ENCODE assay signal across 8 cellular contexts in genomic region chr2:71190959-71191943, GRCh38. TPM values are rescaled to one million over a fixed set of nuclear protein-coding genes. Genes with fewer than 3 reads are reported as not detected.
DNase-seq lines count a peak whose midpoint lies in the region; ATAC-seq and TF ChIP-seq lines count a peak whose summit lies in the region.

No MANE protein-coding gene starts in this region.

- no peaks in the 10 kb centered on the region; the same call in 1 of the 2 replicates for H4K20me1 ChIP-seq in GM23338 (replicated peaks; ENCODE audit: insufficient read depth)

- no peaks in the 10 kb centered on the region for H3K27me3 ChIP-seq in GM23338 (ENCODE audit: insufficient read depth)
- no peaks in the 10 kb centered on the region for H3K27me3 ChIP-seq in cardiac muscle cell

- TF ChIP-seq CTCF in GM23338 (conservative IDR thresholded peaks at IDR 0.05; ENCODE audit: low read depth in 2 of 2) (peak; percentile 33 to 57), cardiac muscle cell (IDR thresholded peaks at IDR 0.05; ENCODE audit: low read depth, low read length) (peak; percentile 51)

- in situ Hi-C loops in ACHN (cut with HindIII; ENCODE audit: low pct_ligation_motif_present, low pct_unique_long_range_greater_than_20kb, low sequenced_read_pairs) (no loop called here), SK-MEL-5 (cut with HindIII; ENCODE audit: low pct_unique_long_range_greater_than_20kb, low sequenced_read_pairs) (no loop called here)

- H3K4me1 ChIP-seq in GM23338 (ENCODE audit: insufficient read depth) (peaks cover 23% of the 10 kb centered on the region), cardiac muscle cell (ENCODE audit: low read depth) (no peaks in the 10 kb centered on the region)

- H3K4me3 Mint-ChIP-seq in GM23338 = no peak overlapping the region
- no peak overlapping the region for H3K4me3 Mint-ChIP-seq in activated T-cell treated with anti-CD3 and anti-CD28 coated beads, Interleukin-2, amount 50 U/mL, for 24 hours
- no peak overlapping the region for H3K4me3 Mint-ChIP-seq in natural killer cell treated with Interleukin-12 subunit alpha and Interleukin-12 subunit beta and Interleukin-15 and Interleukin-18, amount 100 ng/mL, for 72 hours

- H3K9me3 Mint-ChIP-seq in GM23338 = no peaks in the 10 kb centered on the region
- H3K9me3 Mint-ChIP-seq in activated T-cell treated with anti-CD3 and anti-CD28 coated beads, Interleukin-2, amount 50 U/mL, for 24 hours = peaks cover 4% of the 10 kb centered on the region
- H3K9me3 Mint-ChIP-seq in natural killer cell treated with Interleukin-12 subunit alpha and Interleukin-12 subunit beta and Interleukin-15 and Interleukin-18, amount 100 ng/mL, for 72 hours = peaks cover 4% of the 10 kb centered on the region

- no peaks in the 10 kb centered on the region for H3K9me2 ChIP-seq in GM23338 (ENCODE audit: insufficient read depth)

- intact Hi-C loops in left colon (cut with DNase I, micrococcal nuclease) = no loop called here

- peaks cover 5% of the 10 kb centered on the region for H3K27me3 Mint-ChIP-seq in GM23338 (ENCODE audit: insufficient read depth, low read depth, poor library complexity)
- no peaks in the 10 kb centered on the region for H3K27me3 Mint-ChIP-seq in activated T-cell treated with anti-CD3 and anti-CD28 coated beads, Interleukin-2, amount 50 U/mL, for 24 hours
- H3K27me3 Mint-ChIP-seq in natural killer cell treated with Interleukin-12 subunit alpha and Interleukin-12 subunit beta and Interleukin-15 and Interleukin-18, amount 100 ng/mL, for 72 hours = peaks cover 0 to 5% of the 10 kb centered on the region in 2 donors

- H3K27ac ChIP-seq in GM23338 (ENCODE audit: low read depth) (no peak overlapping the region), cardiac muscle cell (no peak overlapping the region)

- DNase-seq in ACHN (peak; percentile 14), GM23338 (ENCODE audit: low spot score) (no peak), SK-MEL-5 (ENCODE audit: low read depth, low spot score) (peak; percentile 74), cardiac muscle cell (ENCODE audit: low read depth in 1 of 2, low spot score in 1 of 2) (peak; percentile 18 to 63), left colon (no peak)
- no peak for DNase-seq in activated T-cell treated with anti-CD3 and anti-CD28 coated beads, Interleukin-2, amount 50 U/mL, for 24 hours
- DNase-seq in natural killer cell treated with Interleukin-12 subunit alpha and Interleukin-12 subunit beta and Interleukin-15 and Interleukin-18, amount 100 ng/mL, for 72 hours (ENCODE audit: low spot score) = no peak

- no peaks in the 10 kb centered on the region for H3K9me3 ChIP-seq in cardiac muscle cell (ENCODE audit: low read depth)

- no peaks in the 10 kb centered on the region for H3K36me3 ChIP-seq in GM23338 (ENCODE audit: insufficient read depth)
- no peaks in the 10 kb centered on the region for H3K36me3 ChIP-seq in cardiac muscle cell

- H3K36me3 Mint-ChIP-seq in GM23338 (ENCODE audit: low read depth) = peaks cover 14% of the 10 kb centered on the region
- peaks cover 8% of the 10 kb centered on the region for H3K36me3 Mint-ChIP-seq in activated T-cell treated with anti-CD3 and anti-CD28 coated beads, Interleukin-2, amount 50 U/mL, for 24 hours (ENCODE audit: low read depth)
- peaks cover 4% of the 10 kb centered on the region for H3K36me3 Mint-ChIP-seq in natural killer cell treated with Interleukin-12 subunit alpha and Interleukin-12 subunit beta and Interleukin-15 and Interleukin-18, amount 100 ng/mL, for 72 hours

- no peak; the same call in 2 of the 3 replicates for ATAC-seq in GM23338
- ATAC-seq in left colon = no peak
- ATAC-seq in natural killer cell treated with Interleukin-12 subunit alpha and Interleukin-12 subunit beta and Interleukin-15 and Interleukin-18, amount 100 ng/mL, for 72 hours = no peak
- no peak for ATAC-seq in GM21825 (IDR thresholded peaks at IDR 0.05; ENCODE audit: unreplicated experiment)

- no peak overlapping the region for H3K27ac Mint-ChIP-seq in GM23338
- H3K27ac Mint-ChIP-seq in activated T-cell treated with anti-CD3 and anti-CD28 coated beads, Interleukin-2, amount 50 U/mL, for 24 hours = no peak overlapping the region
- no peak overlapping the region for H3K27ac Mint-ChIP-seq in natural killer cell treated with Interleukin-12 subunit alpha and Interleukin-12 subunit beta and Interleukin-15 and Interleukin-18, amount 100 ng/mL, for 72 hours

- H3K4me3 ChIP-seq in GM23338 (no peak overlapping the region), cardiac muscle cell (no peak overlapping the region)

- H3K4me2 ChIP-seq in GM23338 = no peak overlapping the region

- no peaks in the 10 kb centered on the region for H3K79me2 ChIP-seq in GM23338 (replicated peaks; ENCODE audit: insufficient read depth)

- H3F3A ChIP-seq in GM23338 (replicated peaks; ENCODE audit: low read depth) = no peaks in the 10 kb centered on the region

- no peak overlapping the region for H2AFZ ChIP-seq in GM23338

- H3K4me1 Mint-ChIP-seq in GM23338 = peaks cover 26% of the 10 kb centered on the region
- H3K4me1 Mint-ChIP-seq in activated T-cell treated with anti-CD3 and anti-CD28 coated beads, Interleukin-2, amount 50 U/mL, for 24 hours (ENCODE audit: low read depth) = no peaks in the 10 kb centered on the region
- no peaks in the 10 kb centered on the region for H3K4me1 Mint-ChIP-seq in natural killer cell treated with Interleukin-12 subunit alpha and Interleukin-12 subunit beta and Interleukin-15 and Interleukin-18, amount 100 ng/mL, for 72 hours (ENCODE audit: low read depth in 2 of 2)

TF ChIP-seq in GM23338, 12 proteins besides CTCF, POLR2A, EP300 and RAD21:
- TF ChIP-seq JUNB (IDR thresholded peaks at IDR 0.05; ENCODE audit: unreplicated experiment) (no peak), ZNF331 (CRISPR knock-in tag; IDR thresholded peaks at IDR 0.05; ENCODE audit: low read depth) (no peak), REST (IDR thresholded peaks at IDR 0.05; ENCODE audit: unreplicated experiment) (no peak), CREB1 (CRISPR knock-in tag; IDR thresholded peaks at IDR 0.05; ENCODE audit: low read depth) (no peak), NANOG (IDR thresholded peaks at IDR 0.05; ENCODE audit: borderline replicate concordance) (no peak), EZH2phosphoT487 (IDR thresholded peaks at IDR 0.05; ENCODE audit: unreplicated experiment) (no peak)

RNA-seq across cellular contexts. Expression of gene PAIP2B, which starts 35.7 kb away (rescaled TPM):
- 27.4 and 29.7 TPM in 2 replicates for total RNA-seq in GM23338 (2014; rRNA removed; shearing (Covaris generic))
- 6.1 and 7.6 TPM in 2 replicates for polyA plus RNA-seq in GM23338 (2016; fragmentation: Nextera tagmentation; extraction: Ambion mirVana)
- total RNA-seq in SK-MEL-5 (2014; rRNA removed; shearing (Covaris generic)) = 1.0 and 1.5 TPM in 2 replicates
- polyA plus RNA-seq in SK-MEL-5 (2015; cell fraction: cytosol; rRNA removed) = 1.5 TPM in 2 replicates
- polyA plus RNA-seq in SK-MEL-5 (2015; cell fraction: nucleus; rRNA removed) = 0.93 and 1.5 TPM in 2 replicates
- 13.0 and 15.1 TPM in 2 replicates for total RNA-seq in cardiac muscle cell
- polyA plus RNA-seq in cardiac muscle cell = 8.0 and 9.7 TPM in 2 replicates
- 1 to 10 TPM; 4.7 to 6.3 TPM for total RNA-seq in left colon
- 1 to 10 TPM in 1 of 2 donors, under 1 TPM in 1; 0.78 to 1.2 TPM for total RNA-seq in natural killer cell treated with Interleukin-12 subunit alpha and Interleukin-12 subunit beta and Interleukin-15 and Interleukin-18, amount 100 ng/mL, for 72 hours

Comparison
In these comparisons a context has a peak if more than half of its experiments do, and no peak if none do; other contexts are left out.
1. DNase-seq: peak in ACHN (single experiment), SK-MEL-5 (single experiment) and cardiac muscle cell (2 of 2); none in GM23338 (single experiment), activated T-cell treated with anti-CD3 and anti-CD28 coated beads, Interleukin-2, amount 50 U/mL, for 24 hours (single experiment), left colon (0 of 2) and natural killer cell treated with Interleukin-12 subunit alpha and Interleukin-12 subunit beta and Interleukin-15 and Interleukin-18, amount 100 ng/mL, for 72 hours (single experiment).